1 cellular context compared by ENCODE assay signal in genomic region chr11:67483901-67484665, GRCh38.
TF ChIP-seq lines count a peak whose summit lies in the region.

No MANE protein-coding gene starts in this region.

TF ChIP-seq in K562, 482 proteins besides CTCF, POLR2A, EP300 and RAD21 (continues in another document):
- TF ChIP-seq E2F6 (IDR thresholded peaks at IDR 0.05; ENCODE audit: borderline replicate concordance in 1 of 2, extremely low read depth in 1 of 2, insufficient read depth in 1 of 2, insufficient read length in 1 of 2, low read depth in 1 of 2, low read length in 1 of 2, poor library complexity in 1 of 2, severe bottlenecking in 1 of 2) (peak in 1 of 2 experiments; percentile 8), ZNF253 (CRISPR knock-in tag; conservative IDR thresholded peaks at IDR 0.05) (no peak), DMBX1 (CRISPR knock-in tag; IDR thresholded peaks at IDR 0.05; ENCODE audit: borderline replicate concordance) (no peak), BRCA1 (IDR thresholded peaks at IDR 0.05) (no peak), BRCA1 (CRISPR knock-in tag; IDR thresholded peaks at IDR 0.05) (no peak), NRF1 (conservative IDR thresholded peaks at IDR 0.05 in 1 of 2, IDR thresholded peaks at IDR 0.05 in 1 of 2) (no peak), TEAD2 (tag; IDR thresholded peaks at IDR 0.05) (no peak), TCF7 (IDR thresholded peaks at IDR 0.05; ENCODE audit: borderline replicate concordance) (no peak), CC2D1A (IDR thresholded peaks at IDR 0.05) (no peak), CSDE1 (IDR thresholded peaks at IDR 0.05) (no peak), SMAD2 (IDR thresholded peaks at IDR 0.05; ENCODE audit: low read depth, low read length) (no peak), SIN3A (IDR thresholded peaks at IDR 0.05; ENCODE audit: borderline replicate concordance in 2 of 2, control insufficient read depth in 1 of 2, low read depth in 2 of 2, low read length in 2 of 2) (no peak), FOXP1 (CRISPR knock-in tag; IDR thresholded peaks at IDR 0.05) (no peak), ZZZ3 (IDR thresholded peaks at IDR 0.05) (no peak), RBM39 (optimal IDR thresholded peaks at IDR 0.05; ENCODE audit: low read depth, low read length) (no peak), GTF2A2 (tag; IDR thresholded peaks at IDR 0.05) (no peak), MITF (IDR thresholded peaks at IDR 0.05) (no peak), ZNF518B (CRISPR knock-in tag; IDR thresholded peaks at IDR 0.05) (no peak), CXXC5 (CRISPR knock-in tag; IDR thresholded peaks at IDR 0.05) (no peak), ZNF609 (CRISPR knock-in tag; IDR thresholded peaks at IDR 0.05; ENCODE audit: borderline replicate concordance) (no peak), CHCHD3 (CRISPR knock-in tag; IDR thresholded peaks at IDR 0.05) (no peak), BCL6 (CRISPR knock-in tag; IDR thresholded peaks at IDR 0.05) (no peak), KLF6 (CRISPR knock-in tag; IDR thresholded peaks at IDR 0.05; ENCODE audit: borderline replicate concordance) (no peak), ARID1B (IDR thresholded peaks at IDR 0.05) (0 out of 2 replicates have a peak, but pooled peaks have one; percentile 31), MYBL2 (IDR thresholded peaks at IDR 0.05; ENCODE audit: low read depth) (no peak), MYBL2 (CRISPR knock-in tag; IDR thresholded peaks at IDR 0.05; ENCODE audit: borderline replicate concordance) (no peak), HMGXB4 (CRISPR knock-in tag; IDR thresholded peaks at IDR 0.05) (no peak), TRIM24 (IDR thresholded peaks at IDR 0.05) (no peak), JUN (IDR thresholded peaks at IDR 0.05; ENCODE audit: borderline replicate concordance, low read depth, low read length) (no peak), JUN (CRISPR knock-in tag; IDR thresholded peaks at IDR 0.05; ENCODE audit: borderline replicate concordance) (peak; percentile 42; the same call in 1 of the 2 replicates), SUPT5H (IDR thresholded peaks at IDR 0.05) (no peak), SLC30A9 (CRISPR knock-in tag; IDR thresholded peaks at IDR 0.05) (no peak), MYC (IDR thresholded peaks at IDR 0.05; ENCODE audit: low read depth, low read length) (peak; percentile 11; the same call in 1 of the 2 replicates), MYC (CRISPR knock-in tag; IDR thresholded peaks at IDR 0.05; ENCODE audit: borderline replicate concordance, low read depth) (no peak), PKNOX1 (IDR thresholded peaks at IDR 0.05) (0 out of 2 replicates have a peak, but pooled peaks have one; percentile 36), KLF1 (tag; IDR thresholded peaks at IDR 0.05) (no peak), SMC3 (conservative IDR thresholded peaks at IDR 0.05; ENCODE audit: insufficient read depth, low read depth, low read length) (no peak), ETV5 (CRISPR knock-in tag; IDR thresholded peaks at IDR 0.05; ENCODE audit: low read depth) (no peak)
- TF ChIP-seq, protein P1, sequence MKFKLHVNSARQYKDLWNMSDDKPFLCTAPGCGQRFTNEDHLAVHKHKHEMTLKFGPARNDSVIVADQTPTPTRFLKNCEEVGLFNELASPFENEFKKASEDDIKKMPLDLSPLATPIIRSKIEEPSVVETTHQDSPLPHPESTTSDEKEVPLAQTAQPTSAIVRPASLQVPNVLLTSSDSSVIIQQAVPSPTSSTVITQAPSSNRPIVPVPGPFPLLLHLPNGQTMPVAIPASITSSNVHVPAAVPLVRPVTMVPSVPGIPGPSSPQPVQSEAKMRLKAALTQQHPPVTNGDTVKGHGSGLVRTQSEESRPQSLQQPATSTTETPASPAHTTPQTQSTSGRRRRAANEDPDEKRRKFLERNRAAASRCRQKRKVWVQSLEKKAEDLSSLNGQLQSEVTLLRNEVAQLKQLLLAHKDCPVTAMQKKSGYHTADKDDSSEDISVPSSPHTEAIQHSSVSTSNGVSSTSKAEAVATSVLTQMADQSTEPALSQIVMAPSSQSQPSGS (CRISPR knock-in tag; IDR thresholded peaks at IDR 0.05): no peak
- TF ChIP-seq, protein P2, sequence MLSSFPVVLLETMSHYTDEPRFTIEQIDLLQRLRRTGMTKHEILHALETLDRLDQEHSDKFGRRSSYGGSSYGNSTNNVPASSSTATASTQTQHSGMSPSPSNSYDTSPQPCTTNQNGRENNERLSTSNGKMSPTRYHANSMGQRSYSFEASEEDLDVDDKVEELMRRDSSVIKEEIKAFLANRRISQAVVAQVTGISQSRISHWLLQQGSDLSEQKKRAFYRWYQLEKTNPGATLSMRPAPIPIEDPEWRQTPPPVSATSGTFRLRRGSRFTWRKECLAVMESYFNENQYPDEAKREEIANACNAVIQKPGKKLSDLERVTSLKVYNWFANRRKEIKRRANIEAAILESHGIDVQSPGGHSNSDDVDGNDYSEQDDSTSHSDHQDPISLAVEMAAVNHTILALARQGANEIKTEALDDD (IDR thresholded peaks at IDR 0.05): peak; percentile 32; the same call in 1 of the 2 replicates
- TF ChIP-seq, protein P3, sequence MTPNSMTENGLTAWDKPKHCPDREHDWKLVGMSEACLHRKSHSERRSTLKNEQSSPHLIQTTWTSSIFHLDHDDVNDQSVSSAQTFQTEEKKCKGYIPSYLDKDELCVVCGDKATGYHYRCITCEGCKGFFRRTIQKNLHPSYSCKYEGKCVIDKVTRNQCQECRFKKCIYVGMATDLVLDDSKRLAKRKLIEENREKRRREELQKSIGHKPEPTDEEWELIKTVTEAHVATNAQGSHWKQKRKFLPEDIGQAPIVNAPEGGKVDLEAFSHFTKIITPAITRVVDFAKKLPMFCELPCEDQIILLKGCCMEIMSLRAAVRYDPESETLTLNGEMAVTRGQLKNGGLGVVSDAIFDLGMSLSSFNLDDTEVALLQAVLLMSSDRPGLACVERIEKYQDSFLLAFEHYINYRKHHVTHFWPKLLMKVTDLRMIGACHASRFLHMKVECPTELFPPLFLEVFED (CRISPR knock-in tag; conservative IDR thresholded peaks at IDR 0.05): no peak
- TF ChIP-seq, protein P4, sequence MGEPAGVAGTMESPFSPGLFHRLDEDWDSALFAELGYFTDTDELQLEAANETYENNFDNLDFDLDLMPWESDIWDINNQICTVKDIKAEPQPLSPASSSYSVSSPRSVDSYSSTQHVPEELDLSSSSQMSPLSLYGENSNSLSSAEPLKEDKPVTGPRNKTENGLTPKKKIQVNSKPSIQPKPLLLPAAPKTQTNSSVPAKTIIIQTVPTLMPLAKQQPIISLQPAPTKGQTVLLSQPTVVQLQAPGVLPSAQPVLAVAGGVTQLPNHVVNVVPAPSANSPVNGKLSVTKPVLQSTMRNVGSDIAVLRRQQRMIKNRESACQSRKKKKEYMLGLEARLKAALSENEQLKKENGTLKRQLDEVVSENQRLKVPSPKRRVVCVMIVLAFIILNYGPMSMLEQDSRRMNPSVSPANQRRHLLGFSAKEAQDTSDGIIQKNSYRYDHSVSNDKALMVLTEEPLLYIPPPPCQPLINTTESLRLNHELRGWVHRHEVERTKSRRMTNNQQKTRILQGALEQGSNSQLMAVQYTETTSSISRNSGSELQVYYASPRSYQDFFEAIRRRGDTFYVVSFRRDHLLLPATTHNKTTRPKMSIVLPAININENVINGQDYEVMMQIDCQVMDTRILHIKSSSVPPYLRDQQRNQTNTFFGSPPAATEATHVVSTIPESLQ (CRISPR knock-in tag; IDR thresholded peaks at IDR 0.05): no peak
- TF ChIP-seq, protein P5, sequence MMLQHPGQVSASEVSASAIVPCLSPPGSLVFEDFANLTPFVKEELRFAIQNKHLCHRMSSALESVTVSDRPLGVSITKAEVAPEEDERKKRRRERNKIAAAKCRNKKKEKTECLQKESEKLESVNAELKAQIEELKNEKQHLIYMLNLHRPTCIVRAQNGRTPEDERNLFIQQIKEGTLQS (IDR thresholded peaks at IDR 0.05): no peak
- TF ChIP-seq, protein P5 (CRISPR knock-in tag; conservative IDR thresholded peaks at IDR 0.05): no peak
